In genomic region chr1:23809751-23810171, GRCh38 we compare ENCODE assay signal across 7 cellular contexts. TPM values are rescaled to one million over a fixed set of nuclear protein-coding genes. Genes with fewer than 3 reads are reported as not detected.
DNase-seq lines count a peak whose midpoint lies in the region; ATAC-seq, FAIRE-seq and TF ChIP-seq lines count a peak whose summit lies in the region.

No MANE protein-coding gene starts in this region.

- no peak overlapping the region for H3K4me3 Mint-ChIP-seq in endothelial cell (ENCODE audit: unreplicated experiment)
- H3K4me3 Mint-ChIP-seq in naive thymus-derived CD4-positive, alpha-beta T cell, result no peak overlapping the region
- H3K4me3 Mint-ChIP-seq in stimulated activated naive CD8-positive, alpha-beta T cell treated with anti-CD3 and anti-CD28 coated beads, Interleukin-15, amount 100 ng/mL, for 72 hours, result no peak overlapping the region

- peak; percentile 60 for TF ChIP-seq CTCF in endothelial cell (IDR thresholded peaks at IDR 0.05; ENCODE audit: unreplicated experiment)

- no peaks in the 10 kb centered on the region for H3K9me3 Mint-ChIP-seq in endothelial cell (ENCODE audit: unreplicated experiment)
- no peaks in the 10 kb centered on the region for H3K9me3 Mint-ChIP-seq in naive thymus-derived CD4-positive, alpha-beta T cell
- no peaks in the 10 kb centered on the region for H3K9me3 Mint-ChIP-seq in stimulated activated naive CD8-positive, alpha-beta T cell treated with anti-CD3 and anti-CD28 coated beads, Interleukin-15, amount 100 ng/mL, for 72 hours

- CTCF ChIA-PET in naive thymus-derived CD4-positive, alpha-beta T cell (lab: Charles Lee), result interaction anchor here (0.6 to 3.7 kb wide), 13 partner anchors 9 to 582 kb away, joined by 3 to 32 read pairs (median 4); partner anchors contain the start of gene FUCA1

- peaks cover 2% of the 10 kb centered on the region for H3K27me3 Mint-ChIP-seq in endothelial cell (ENCODE audit: unreplicated experiment)
- no peaks in the 10 kb centered on the region for H3K27me3 Mint-ChIP-seq in naive thymus-derived CD4-positive, alpha-beta T cell
- no peaks in the 10 kb centered on the region for H3K27me3 Mint-ChIP-seq in stimulated activated naive CD8-positive, alpha-beta T cell treated with anti-CD3 and anti-CD28 coated beads, Interleukin-15, amount 100 ng/mL, for 72 hours

- peak; percentile 88 for FAIRE-seq in GM12891 (lab: Jason Lieb, UNC)

- POLR2A ChIA-PET in naive thymus-derived CD4-positive, alpha-beta T cell (lab: Charles Lee), result interaction anchor here (0.6 to 2.3 kb wide), 7 partner anchors 9 to 691 kb away, joined by 3 to 22 read pairs (median 5); partner anchors contain the start of genes GALE and HMGCL

- TF ChIP-seq POLR2A in GM12891 (IDR thresholded peaks at IDR 0.05; ENCODE audit: low read depth, low read length), result no peak

- no peak overlapping the region for H3K27ac Mint-ChIP-seq in endothelial cell (ENCODE audit: unreplicated experiment)
- H3K27ac Mint-ChIP-seq in naive thymus-derived CD4-positive, alpha-beta T cell, result peak overlapping the region in 4 of 9 donors; percentile 46 to 79 (median 64)
- H3K27ac Mint-ChIP-seq in stimulated activated naive CD8-positive, alpha-beta T cell treated with anti-CD3 and anti-CD28 coated beads, Interleukin-15, amount 100 ng/mL, for 72 hours, result peak overlapping the region in 1 of 2 donors; percentile 22

- H3K27ac ChIP-seq in naive thymus-derived CD4-positive, alpha-beta T cell (ENCODE audit: low read depth, low read length), result no peak overlapping the region

- no peaks in the 10 kb centered on the region for H3K27me3 ChIP-seq in naive thymus-derived CD4-positive, alpha-beta T cell (ENCODE audit: control insufficient read depth in 2 of 2, insufficient read depth in 2 of 2, low read length in 2 of 2)

- H3K9me3 ChIP-seq in naive thymus-derived CD4-positive, alpha-beta T cell (ENCODE audit: control insufficient read depth in 2 of 3, low read length in 3 of 3), result no peaks in the 10 kb centered on the region

- no peak overlapping the region for H3K4me3 ChIP-seq in naive thymus-derived CD4-positive, alpha-beta T cell (ENCODE audit: low read length)

- ATAC-seq in naive thymus-derived CD4-positive, alpha-beta T cell, result peak; percentile 94
- ATAC-seq in stimulated activated naive CD8-positive, alpha-beta T cell treated with anti-CD3 and anti-CD28 coated beads, Interleukin-15, amount 100 ng/mL, for 72 hours, result peak; percentile 95

- H3K36me3 ChIP-seq in naive thymus-derived CD4-positive, alpha-beta T cell (ENCODE audit: control insufficient read depth in 2 of 3, insufficient read depth in 3 of 3, low read length in 3 of 3), result peaks cover 0 to 32% (median 5%) of the 10 kb centered on the region in 3 experiments

- H3K36me3 Mint-ChIP-seq in endothelial cell (ENCODE audit: low read depth, unreplicated experiment), result peaks cover 25% of the 10 kb centered on the region
- H3K36me3 Mint-ChIP-seq in naive thymus-derived CD4-positive, alpha-beta T cell, result peaks cover 0 to 15% (median 4%) of the 10 kb centered on the region in 5 donors

- H3K4me1 Mint-ChIP-seq in endothelial cell (ENCODE audit: unreplicated experiment), result peaks cover 26% of the 10 kb centered on the region
- peaks cover 15 to 30% (median 17%) of the 10 kb centered on the region in 7 donors for H3K4me1 Mint-ChIP-seq in naive thymus-derived CD4-positive, alpha-beta T cell
- peaks cover 25% of the 10 kb centered on the region for H3K4me1 Mint-ChIP-seq in stimulated activated naive CD8-positive, alpha-beta T cell treated with anti-CD3 and anti-CD28 coated beads, Interleukin-15, amount 100 ng/mL, for 72 hours

- H3K4me1 ChIP-seq in naive thymus-derived CD4-positive, alpha-beta T cell (ENCODE audit: control insufficient read depth in 2 of 2, insufficient read depth in 2 of 2, low read length in 2 of 2), result peaks cover 0 to 10% of the 10 kb centered on the region in 2 donors

- intact Hi-C loops in naive thymus-derived CD4-positive, alpha-beta T cell (cut with micrococcal nuclease), result loop anchor here (1.0 to 2.0 kb wide), 8 partner anchors 15 to 108 kb away; partner anchors contain the start of genes FUCA1 (in 2 of the 2) and HMGCL (in 2 of the 2)

- DNase-seq in GM12891 (ENCODE audit: insufficient read length, low spot score) (peak; percentile 77), HPDE6-E6E7 (ENCODE audit: extremely low spot score) (peak; percentile 75), NOMO-1 treated with dmso at 0.1 percent for 144 hours (lab: John Stamatoyannopoulos, UW; ENCODE audit: unreplicated experiment) (peak; percentile 96), endothelial cell (ENCODE audit: low spot score) (peak; percentile 84)
- DNase-seq in activated CD8-positive, alpha-beta memory T cell treated with anti-CD3 and anti-CD28 coated beads for 4 hours (ENCODE audit: low read depth in 2 of 2), result peak; percentile 45 to 63
- DNase-seq in naive thymus-derived CD4-positive, alpha-beta T cell, result peak; percentile 71 to 84 (median 80)
- DNase-seq in stimulated activated naive CD8-positive, alpha-beta T cell treated with anti-CD3 and anti-CD28 coated beads, Interleukin-15, amount 100 ng/mL, for 72 hours, result peak; percentile 79 to 85

TF ChIP-seq in GM12891, 5 proteins besides CTCF, POLR2A, EP300 and RAD21:
- TF ChIP-seq PAX5 (IDR thresholded peaks at IDR 0.05; ENCODE audit: insufficient read depth, low read length, severe bottlenecking) (no peak), TAF1 (IDR thresholded peaks at IDR 0.05; ENCODE audit: low read depth, low read length) (no peak), POU2F2 (IDR thresholded peaks at IDR 0.05; ENCODE audit: low read depth, low read length) (no peak), SPI1 (IDR thresholded peaks at IDR 0.05; ENCODE audit: low read depth, low read length) (no peak), POLR2AphosphoS5 (IDR thresholded peaks at IDR 0.05; ENCODE audit: low read depth, low read length) (no peak)

RNA-seq across cellular contexts. Expression of gene GALE, which starts 9.2 kb away (rescaled TPM):
- polyA plus RNA-seq in GM12891 (2012; ENCODE audit: low read depth, missing spikeins), result 34.0 TPM
- total RNA-seq in endothelial cell (ENCODE audit: unreplicated experiment), result 33.9 TPM
- total RNA-seq in naive thymus-derived CD4-positive, alpha-beta T cell, result 10 to 100 TPM in 4 of 5 experiments, 1 to 10 TPM in 1; 8.1 to 21.4 (median 12.7) TPM
- polyA plus RNA-seq in naive thymus-derived CD4-positive, alpha-beta T cell, result 10 to 100 TPM in 1 of 2 donors, 1 to 10 TPM in 1; 8.5 to 11.5 TPM

RNA-seq across cellular contexts. Expression of gene HMGCL, which starts 15.5 kb away (rescaled TPM):
- polyA plus RNA-seq in GM12891 (2012; ENCODE audit: low read depth, missing spikeins), result 39.2 TPM
- 30.0 TPM for total RNA-seq in endothelial cell (ENCODE audit: unreplicated experiment)
- 10 to 100 TPM; 16.2 to 38.9 (median 27.3) TPM for total RNA-seq in naive thymus-derived CD4-positive, alpha-beta T cell
- 10 to 100 TPM; 35.3 to 38.5 TPM for polyA plus RNA-seq in naive thymus-derived CD4-positive, alpha-beta T cell

RNA-seq across cellular contexts. Expression of gene LYPLA2, which starts 18.8 kb away (rescaled TPM):
- polyA plus RNA-seq in GM12891 (2012; ENCODE audit: low read depth, missing spikeins), result 55.5 TPM
- total RNA-seq in endothelial cell (ENCODE audit: unreplicated experiment), result 138 TPM
- total RNA-seq in naive thymus-derived CD4-positive, alpha-beta T cell, result 10 to 100 TPM; 40.7 to 83.8 (median 48.2) TPM
- 100 to 1,000 TPM in 1 of 2 donors, 10 to 100 TPM in 1; 83.9 to 124 TPM for polyA plus RNA-seq in naive thymus-derived CD4-positive, alpha-beta T cell

RNA-seq across cellular contexts. Expression of gene PITHD1, which starts 31.5 kb away (rescaled TPM):
- polyA plus RNA-seq in GM12891 (2012; ENCODE audit: low read depth, missing spikeins), result 53.5 TPM
- total RNA-seq in endothelial cell (ENCODE audit: unreplicated experiment), result 35.4 TPM
- total RNA-seq in naive thymus-derived CD4-positive, alpha-beta T cell, result 10 to 100 TPM; 57.6 to 81.9 (median 76.0) TPM
- polyA plus RNA-seq in naive thymus-derived CD4-positive, alpha-beta T cell, result 10 to 100 TPM; 82.2 to 88.9 TPM

RNA-seq across cellular contexts. Expression of gene FUCA1, which starts 58.3 kb away (rescaled TPM):
- 36.4 TPM for polyA plus RNA-seq in GM12891 (2012; ENCODE audit: low read depth, missing spikeins)
- total RNA-seq in endothelial cell (ENCODE audit: unreplicated experiment), result 6.1 TPM
- 10 to 100 TPM in 3 of 5 experiments, 1 to 10 TPM in 2; 4.9 to 62.7 (median 16.3) TPM for total RNA-seq in naive thymus-derived CD4-positive, alpha-beta T cell
- polyA plus RNA-seq in naive thymus-derived CD4-positive, alpha-beta T cell, result 10 to 100 TPM; 11.5 to 18.2 TPM
